In genomic region chr4:127965803-127966175, GRCh38 we compare ENCODE assay signal across 8 cellular contexts.
DNase-seq lines count a peak whose midpoint lies in the region; TF ChIP-seq lines count a peak whose summit lies in the region.

No MANE protein-coding gene starts in this region.

- peaks cover 7% of the 10 kb centered on the region for H3K4me1 ChIP-seq in HAP-1
- no peaks in the 10 kb centered on the region for H3K4me1 ChIP-seq in MM.1S (ENCODE audit: low read length)

- TF ChIP-seq CTCF in GM12864 (IDR thresholded peaks at IDR 0.05; ENCODE audit: low read depth, low read length, missing control alignments) = no peak
- no peak for TF ChIP-seq CTCF in MM.1S (IDR thresholded peaks at IDR 0.05; ENCODE audit: low read length)
- TF ChIP-seq CTCF in VCaP (conservative IDR thresholded peaks at IDR 0.05) = no peak
- no peak for TF ChIP-seq CTCF in brain microvascular endothelial cell (IDR thresholded peaks at IDR 0.05; ENCODE audit: low read depth, low read length, missing control alignments)

- H3K27me3 ChIP-seq in HAP-1 (ENCODE audit: low read depth) (no peaks in the 10 kb centered on the region), MM.1S (replicated peaks; ENCODE audit: insufficient read depth, low read length) (no peaks in the 10 kb centered on the region), brain microvascular endothelial cell (replicated peaks) (no peaks in the 10 kb centered on the region)

- peaks cover 12% of the 10 kb centered on the region for H3F3A ChIP-seq in MM.1S (ENCODE audit: insufficient read depth, low read length)

- H3K9me3 ChIP-seq in HAP-1 = no peaks in the 10 kb centered on the region; the same call in 1 of the 2 replicates
- no peaks in the 10 kb centered on the region for H3K9me3 ChIP-seq in MM.1S (replicated peaks; ENCODE audit: insufficient read depth, low read length)

- peak; percentile 63 for DNase-seq in GM12864 (ENCODE audit: low read depth)
- peak; percentile 50 to 66 for DNase-seq in HAP-1 (ENCODE audit: low spot score in 2 of 2)
- peak; percentile 74 for DNase-seq in MM.1S
- DNase-seq in brain microvascular endothelial cell = peak; percentile 14
- DNase-seq in kidney glomerular epithelial cell (lab: John Stamatoyannopoulos, UW) = peak; percentile 80
- DNase-seq in stimulated activated CD4-positive, alpha-beta T cell treated with anti-CD3 and anti-CD28 coated beads, Interleukin-2, amount 100 ng/mL, for 48 hours = peak; percentile 40 to 49
- DNase-seq in KBM-7 = no peak

- no peaks in the 10 kb centered on the region for H4K20me1 ChIP-seq in MM.1S (ENCODE audit: insufficient read depth, low read length)

- peaks cover 83% of the 10 kb centered on the region for H3K79me2 ChIP-seq in MM.1S (ENCODE audit: low read length)

- H3K9me2 ChIP-seq in MM.1S (replicated peaks; ENCODE audit: insufficient read depth, low read length) = no peaks in the 10 kb centered on the region

- H3K27ac ChIP-seq in MM.1S (ENCODE audit: low read length) (peak overlapping the region; percentile 95), VCaP (peak overlapping the region; percentile 93), brain microvascular endothelial cell (peak overlapping the region; percentile 64)

- H2AFZ ChIP-seq in MM.1S (ENCODE audit: low read length) = peak overlapping the region; percentile 92

- in situ Hi-C loops in HAP-1 (cut with MboI; ENCODE audit: low sequenced_read_pairs) = no loop called here
- in situ Hi-C loops in brain microvascular endothelial cell (cut with HindIII; ENCODE audit: low pct_ligation_motif_present, low sequenced_read_pairs) = no loop called here
- in situ Hi-C loops in KBM-7 (cut with MboI; ENCODE audit: low pct_unique_long_range_greater_than_20kb, low sequenced_read_pairs) = no loop called here

- H3K4me3 ChIP-seq in GM12864 (ENCODE audit: low read depth, low read length) = peak overlapping the region; percentile 96
- peak overlapping the region; percentile 95 for H3K4me3 ChIP-seq in HAP-1
- H3K4me3 ChIP-seq in MM.1S (ENCODE audit: low read length) = peak overlapping the region; percentile 93
- peak overlapping the region; percentile 99 for H3K4me3 ChIP-seq in brain microvascular endothelial cell (ENCODE audit: low read depth, low read length)

- peak overlapping the region; percentile 89 for H3K4me2 ChIP-seq in MM.1S (ENCODE audit: low read depth, low read length)

- H3K9ac ChIP-seq in MM.1S (ENCODE audit: low read length) = peak overlapping the region; percentile 95

- peaks cover 8% of the 10 kb centered on the region for H3K36me3 ChIP-seq in HAP-1 (replicated peaks)
- H3K36me3 ChIP-seq in MM.1S (replicated peaks; ENCODE audit: insufficient read depth, low read length) = no peaks in the 10 kb centered on the region
- no peaks in the 10 kb centered on the region for H3K36me3 ChIP-seq in brain microvascular endothelial cell (replicated peaks)
